Comparison of ENCODE assay signal across 9 cellular contexts in genomic region chr1:35047188-35047858, GRCh38. TPM values are rescaled to one million over a fixed set of nuclear protein-coding genes. Genes with fewer than 3 reads are reported as not detected.
DNase-seq lines count a peak whose midpoint lies in the region; ATAC-seq and TF ChIP-seq lines count a peak whose summit lies in the region.
"Had no signal": no experiment of that assay in that cellular context is flagged by ENCODE, and none has a peak within 500 bp of the region (broad histone marks: within the 10 kb centered on the region; RNA-seq: fewer than 3 reads in every experiment).

No MANE protein-coding gene starts in this region.

- H3K4me3 ChIP-seq in cardiac fibroblast (replicated peaks in 1 of 2; ENCODE audit: low read depth in 2 of 2, low read length in 2 of 2): no peak overlapping the region
- no peak overlapping the region for H3K4me3 ChIP-seq in psoas muscle

- H3K4me1 Mint-ChIP-seq in osteocyte (ENCODE audit: unreplicated experiment): peaks cover 21% of the 10 kb centered on the region

- H3K27ac ChIP-seq in psoas muscle: no peak overlapping the region
- H3K27ac ChIP-seq: VCaP had no signal

- peaks cover 0 to 2% (median 0%) of the 10 kb centered on the region in 3 donors for H3K27me3 ChIP-seq in psoas muscle (ENCODE audit: insufficient read depth in 3 of 3, low read length in 2 of 3)

- no peaks in the 10 kb centered on the region for H3K9me3 ChIP-seq in psoas muscle

- ATAC-seq in HG02973 (IDR thresholded peaks at IDR 0.05; ENCODE audit: unreplicated experiment): no peak
- ATAC-seq in GM21717 (IDR thresholded peaks at IDR 0.05; ENCODE audit: unreplicated experiment): no peak
- ATAC-seq in psoas muscle: no peak
- no peak for ATAC-seq in GM19328 (IDR thresholded peaks at IDR 0.05; ENCODE audit: unreplicated experiment)

- H3K27me3 Mint-ChIP-seq in osteocyte (ENCODE audit: unreplicated experiment): peaks cover 4% of the 10 kb centered on the region

- H3K4me1 ChIP-seq in psoas muscle: no peaks in the 10 kb centered on the region

- H3K36me3 Mint-ChIP-seq in osteocyte (ENCODE audit: unreplicated experiment): no peaks in the 10 kb centered on the region

- WGBS in psoas muscle, 3 donors: 32 to 56% (median 34%) methylated on average over 2 of the region's 2 CpGs

- TF ChIP-seq CTCF in cardiac fibroblast (IDR thresholded peaks at IDR 0.05; ENCODE audit: low read depth, low read length) (no peak), osteocyte (IDR thresholded peaks at IDR 0.05) (no peak), psoas muscle (IDR thresholded peaks at IDR 0.05) (no peak)

- H3K27ac Mint-ChIP-seq in osteocyte (ENCODE audit: unreplicated experiment): peak overlapping the region; percentile 78

- intact Hi-C loops in psoas muscle (cut with DNase I): no loop called here

- H3K36me3 ChIP-seq in psoas muscle (ENCODE audit: insufficient read depth in 1 of 2, low read depth in 1 of 2): no peaks in the 10 kb centered on the region

- peaks cover 4% of the 10 kb centered on the region for H3K9me3 Mint-ChIP-seq in osteocyte (ENCODE audit: unreplicated experiment)

- peak overlapping the region; percentile 58 for H3K4me3 Mint-ChIP-seq in osteocyte (ENCODE audit: unreplicated experiment)

- peak; percentile 96 for DNase-seq in ELR (ENCODE audit: low read depth)
- peak; percentile 97 for DNase-seq in NCI-H226
- peak; percentile 93 to 99 for DNase-seq in cardiac fibroblast (ENCODE audit: low read depth in 2 of 2)
- no peak for DNase-seq in osteocyte (ENCODE audit: extremely low spot score, unreplicated experiment)
- no peak for DNase-seq in psoas muscle

RNA-seq across cellular contexts. Expression of gene ZMYM6, which starts 15.6 kb away (rescaled TPM):
- total RNA-seq in osteocyte: 19.9 and 24.7 TPM in 2 replicates
- total RNA-seq in psoas muscle: 1 to 10 TPM; 5.1 to 8.5 (median 7.4) TPM
- 1 to 10 TPM; 3.4 to 8.1 (median 4.4) TPM for polyA plus RNA-seq in psoas muscle

RNA-seq across cellular contexts. Expression of gene ZMYM1, which starts 31.9 kb away (rescaled TPM):
- 16.9 and 17.2 TPM in 2 replicates for total RNA-seq in osteocyte
- 1 to 10 TPM; 3.0 to 5.2 (median 3.3) TPM for total RNA-seq in psoas muscle
- 1 to 10 TPM in 2 of 3 donors, under 1 TPM in 1; 0.90 to 4.3 (median 1.5) TPM for polyA plus RNA-seq in psoas muscle

Comparison
In these comparisons a context has a peak if more than half of its experiments do, and no peak if none do; other contexts are left out.
1. DNase-seq: peak in ELR (single experiment), NCI-H226 (single experiment) and cardiac fibroblast (2 of 2); none in osteocyte (single experiment) and psoas muscle (0 of 2).